Comparison of ENCODE assay signal across 19 cellular contexts in the genomic region with DNA sequence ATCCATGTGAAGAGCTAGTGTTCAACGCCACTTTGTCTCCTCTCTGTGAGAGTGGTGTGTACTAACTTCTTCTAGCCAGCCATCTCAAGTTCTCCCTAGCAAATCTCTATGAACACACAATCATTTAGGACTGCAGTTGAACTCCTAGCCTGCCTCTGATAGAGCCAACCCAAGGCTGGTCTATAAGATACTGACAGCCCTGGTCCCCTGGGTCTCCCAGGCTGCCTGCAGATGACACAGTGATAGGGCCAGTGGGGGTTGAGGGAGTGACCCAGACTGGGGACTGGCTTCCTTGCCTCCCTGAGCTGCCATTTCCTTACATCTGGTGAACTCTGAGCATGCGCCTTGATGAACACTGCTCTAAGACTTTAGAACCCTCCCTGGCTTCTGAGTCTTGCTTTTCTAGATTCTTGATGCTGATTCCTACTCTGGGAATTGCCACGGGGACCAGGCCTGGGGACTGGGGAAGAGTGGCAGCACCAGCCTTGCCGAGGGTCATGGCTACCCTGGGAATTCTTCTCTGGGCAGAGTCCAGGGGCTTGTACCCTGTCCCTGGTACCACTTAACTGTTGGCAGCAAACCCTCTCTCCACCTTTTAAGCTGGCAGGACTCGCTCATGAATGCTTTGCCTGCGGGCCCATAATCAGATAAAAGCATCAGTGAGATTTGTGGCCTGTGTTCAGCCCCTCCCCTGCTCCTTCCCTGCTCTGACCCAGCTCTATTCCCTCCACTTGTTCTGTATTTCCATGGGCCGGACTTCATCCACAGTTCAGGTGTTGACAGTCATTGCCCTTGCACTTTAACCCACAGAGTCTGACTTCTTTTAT.
"Had no signal": no experiment of that assay in that cellular context is flagged by ENCODE, and none has a peak within 500 bp of the region (broad histone marks: within the 10 kb centered on the region; RNA-seq: fewer than 3 reads in every experiment).

No MANE protein-coding gene starts in this region.

- H3K9me3 Mint-ChIP-seq: effector memory CD8-positive, alpha-beta T cell; type B pancreatic cell had no signal

- H3K27ac ChIP-seq: lower lobe of right lung, psoas muscle, sigmoid colon, testis, tibial artery had no signal

- DNase-seq: cortex of kidney; effector memory CD8-positive, alpha-beta T cell; erythroblast; head of caudate nucleus; left ventricle myocardium superior; lower lobe of right lung; naive thymus-derived CD8-positive, alpha-beta T cell; posterior cingulate gyrus; psoas muscle; right cardiac atrium; sigmoid colon; stimulated activated CD4-positive, alpha-beta T cell treated with anti-CD3 and anti-CD28 coated beads, Interleukin-2, amount 100 ng/mL, for 24 hours; stimulated activated CD4-positive, alpha-beta T cell treated with anti-CD3 and anti-CD28 coated beads, Interleukin-4, amount 100 ng/mL, for 24 hours; stimulated activated naive CD8-positive, alpha-beta T cell treated with anti-CD3 and anti-CD28 coated beads, Interleukin-15, Interleukin-2, amounts not matched to agents 100 U/mL and 50 U/mL, for 24 hours; substantia nigra; testis; tibial artery had no signal

- H3K27ac Mint-ChIP-seq: effector memory CD8-positive, alpha-beta T cell; naive thymus-derived CD8-positive, alpha-beta T cell; stimulated activated memory B cell treated with anti-CD40 and anti-IgM and Interleukin-4, amounts not matched to agents 10 μg/mL and 1 μg/mL and 100 μg/mL, for 72 hours; type B pancreatic cell had no signal

- H3K36me3 Mint-ChIP-seq: stimulated activated memory B cell treated with anti-CD40 and anti-IgM and Interleukin-4, amounts not matched to agents 10 μg/mL and 1 μg/mL and 100 μg/mL, for 72 hours; type B pancreatic cell had no signal

- ATAC-seq: effector memory CD8-positive, alpha-beta T cell; left ventricle myocardium superior; naive thymus-derived CD8-positive, alpha-beta T cell; psoas muscle; right cardiac atrium; stimulated activated memory B cell treated with anti-CD40 and anti-IgM and Interleukin-4, amounts not matched to agents 10 μg/mL and 1 μg/mL and 100 μg/mL, for 72 hours had no signal

- H3K9me3 ChIP-seq: lower lobe of right lung, psoas muscle, sigmoid colon, testis, tibial artery had no signal

- H3K4me3 Mint-ChIP-seq: effector memory CD8-positive, alpha-beta T cell; naive thymus-derived CD8-positive, alpha-beta T cell; stimulated activated memory B cell treated with anti-CD40 and anti-IgM and Interleukin-4, amounts not matched to agents 10 μg/mL and 1 μg/mL and 100 μg/mL, for 72 hours; type B pancreatic cell had no signal

- H3K36me3 ChIP-seq: lower lobe of right lung, sigmoid colon, tibial artery had no signal

- H3K27me3 ChIP-seq: sigmoid colon, testis had no signal

- H3K4me1 Mint-ChIP-seq: naive thymus-derived CD8-positive, alpha-beta T cell had no signal

- H3K4me1 ChIP-seq: lower lobe of right lung, psoas muscle, sigmoid colon, testis, tibial artery had no signal

- H3K4me3 ChIP-seq: lower lobe of right lung, psoas muscle, sigmoid colon, testis, tibial artery had no signal
